ENCODE assay signal across 1 cellular context in the genomic region with DNA sequence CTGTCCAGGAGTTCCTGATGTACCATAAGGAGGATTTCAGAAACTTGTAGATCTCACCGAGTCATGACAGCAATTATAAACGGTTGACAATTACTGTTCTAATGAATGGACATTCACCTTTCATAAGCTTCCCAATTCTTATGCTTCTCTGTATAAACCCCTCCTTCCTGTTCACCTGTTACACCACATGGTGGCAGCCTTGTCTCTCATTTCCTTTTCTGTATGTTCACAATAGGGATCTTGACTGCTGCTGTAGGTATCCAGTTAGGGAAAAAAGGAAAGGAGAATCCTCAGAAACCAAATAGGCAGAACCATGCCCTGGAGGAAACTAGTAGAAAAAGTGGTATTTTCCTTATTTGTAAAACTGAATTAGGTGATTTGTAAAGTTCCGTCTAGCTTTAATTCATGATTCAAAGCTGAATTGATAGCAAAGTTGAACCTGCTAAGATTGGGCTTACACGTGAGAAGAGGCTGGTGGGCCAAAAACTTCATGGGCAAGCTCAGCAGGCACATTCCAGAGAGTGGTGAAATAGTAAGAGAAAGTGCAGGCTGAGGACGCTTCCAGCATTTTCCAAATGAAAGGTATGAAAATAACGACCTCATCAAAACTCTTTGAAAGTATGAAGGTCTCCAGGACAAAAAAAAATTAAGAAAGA.
A peak's percentile ranks its signal among the peaks of the same experiment; 100 is the strongest.
TF ChIP-seq lines count a peak whose summit lies in the region.

No MANE protein-coding gene starts in this region.

TF ChIP-seq in HepG2, 621 proteins besides CTCF, POLR2A, EP300 and RAD21 (continues in another document):
- TF ChIP-seq ZNF614 (CRISPR knock-in tag; IDR thresholded peaks at IDR 0.05; ENCODE audit: borderline replicate concordance) (peak; percentile 56; the same call in 1 of the 2 replicates), HMGXB4 (CRISPR knock-in tag; IDR thresholded peaks at IDR 0.05; ENCODE audit: borderline replicate concordance in 1 of 2, low read depth in 1 of 2) (peak in 1 of 2 experiments; percentile 36; a peak in 1 of 4 replicates), BCL6 (CRISPR knock-in tag; IDR thresholded peaks at IDR 0.05) (peak; percentile 26; the same call in 1 of the 2 replicates), KLF16 (CRISPR knock-in tag; IDR thresholded peaks at IDR 0.05) (peak in 1 of 2 experiments; percentile 48; a peak in 1 of 4 replicates), PPARG (CRISPR knock-in tag; conservative IDR thresholded peaks at IDR 0.05) (0 out of 2 replicates have a peak, but pooled peaks have one; percentile 19), GABPA (IDR thresholded peaks at IDR 0.05; ENCODE audit: low read depth, low read length) (no peak), GABPA (CRISPR knock-in tag; IDR thresholded peaks at IDR 0.05; ENCODE audit: low read depth) (0 out of 2 replicates have a peak, but pooled peaks have one; percentile 10), MIXL1 (CRISPR knock-in tag; IDR thresholded peaks at IDR 0.05) (peak; percentile 76), SOX13 (IDR thresholded peaks at IDR 0.05) (no peak), SOX13 (CRISPR knock-in tag; conservative IDR thresholded peaks at IDR 0.05 in 1 of 2, IDR thresholded peaks at IDR 0.05 in 1 of 2) (0 out of 4 replicates have a peak, but pooled peaks of 1 of the 2 experiments have one; percentile 11), ZFP36 (IDR thresholded peaks at IDR 0.05; ENCODE audit: borderline replicate concordance, low read depth, low read length, partially characterized antibody) (peak; percentile 58), NFYC (CRISPR knock-in tag; IDR thresholded peaks at IDR 0.05) (peak; percentile 28; the same call in 1 of the 2 replicates), JARID2 (CRISPR knock-in tag; IDR thresholded peaks at IDR 0.05; ENCODE audit: insufficient replicate concordance) (peak; percentile 68), HMG20B (CRISPR knock-in tag; conservative IDR thresholded peaks at IDR 0.05) (0 out of 2 replicates have a peak, but pooled peaks have one; percentile 24), ZGPAT (CRISPR knock-in tag; IDR thresholded peaks at IDR 0.05) (peak; percentile 34; the same call in 1 of the 2 replicates), PRDM10 (CRISPR knock-in tag; IDR thresholded peaks at IDR 0.05; ENCODE audit: low read depth) (no peak), CBFB (CRISPR knock-in tag; IDR thresholded peaks at IDR 0.05) (no peak), STAG1 (CRISPR knock-in tag; IDR thresholded peaks at IDR 0.05) (peak; percentile 97), CHCHD3 (CRISPR knock-in tag; IDR thresholded peaks at IDR 0.05) (no peak), TP53 (CRISPR knock-in tag; conservative IDR thresholded peaks at IDR 0.05) (no peak), POLR2AphosphoS5 (IDR thresholded peaks at IDR 0.05; ENCODE audit: low read depth, low read length) (no peak), RARA (CRISPR knock-in tag; IDR thresholded peaks at IDR 0.05) (0 out of 2 replicates have a peak, but pooled peaks have one; percentile 6), REPIN1 (CRISPR knock-in tag; IDR thresholded peaks at IDR 0.05; ENCODE audit: borderline replicate concordance, low read depth) (0 out of 2 replicates have a peak, but pooled peaks have one; percentile 6), TOE1 (CRISPR knock-in tag; IDR thresholded peaks at IDR 0.05) (0 out of 2 replicates have a peak, but pooled peaks have one; percentile 35), ZNF782 (CRISPR knock-in tag; IDR thresholded peaks at IDR 0.05; ENCODE audit: borderline replicate concordance) (no peak), ZKSCAN8 (CRISPR knock-in tag; IDR thresholded peaks at IDR 0.05; ENCODE audit: borderline replicate concordance) (peak; percentile 58; the same call in 1 of the 2 replicates), THAP11 (CRISPR knock-in tag; IDR thresholded peaks at IDR 0.05) (peak; percentile 35; the same call in 1 of the 2 replicates), NFE2 (CRISPR knock-in tag; IDR thresholded peaks at IDR 0.05) (no peak), KLF6 (CRISPR knock-in tag; IDR thresholded peaks at IDR 0.05) (0 out of 2 replicates have a peak, but pooled peaks have one; percentile 44), ZNF331 (CRISPR knock-in tag; IDR thresholded peaks at IDR 0.05) (peak; percentile 50; the same call in 1 of the 2 replicates), ZBTB25 (CRISPR knock-in tag; IDR thresholded peaks at IDR 0.05) (peak; percentile 57; the same call in 1 of the 2 replicates), GATAD1 (CRISPR knock-in tag; IDR thresholded peaks at IDR 0.05) (0 out of 2 replicates have a peak, but pooled peaks have one; percentile 27)
- TF ChIP-seq, protein P1, sequence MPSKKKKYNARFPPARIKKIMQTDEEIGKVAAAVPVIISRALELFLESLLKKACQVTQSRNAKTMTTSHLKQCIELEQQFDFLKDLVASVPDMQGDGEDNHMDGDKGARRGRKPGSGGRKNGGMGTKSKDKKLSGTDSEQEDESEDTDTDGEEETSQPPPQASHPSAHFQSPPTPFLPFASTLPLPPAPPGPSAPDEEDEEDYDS (CRISPR knock-in tag; IDR thresholded peaks at IDR 0.05): peak; percentile 28; the same call in 1 of the 2 replicates
- TF ChIP-seq, protein P2, sequence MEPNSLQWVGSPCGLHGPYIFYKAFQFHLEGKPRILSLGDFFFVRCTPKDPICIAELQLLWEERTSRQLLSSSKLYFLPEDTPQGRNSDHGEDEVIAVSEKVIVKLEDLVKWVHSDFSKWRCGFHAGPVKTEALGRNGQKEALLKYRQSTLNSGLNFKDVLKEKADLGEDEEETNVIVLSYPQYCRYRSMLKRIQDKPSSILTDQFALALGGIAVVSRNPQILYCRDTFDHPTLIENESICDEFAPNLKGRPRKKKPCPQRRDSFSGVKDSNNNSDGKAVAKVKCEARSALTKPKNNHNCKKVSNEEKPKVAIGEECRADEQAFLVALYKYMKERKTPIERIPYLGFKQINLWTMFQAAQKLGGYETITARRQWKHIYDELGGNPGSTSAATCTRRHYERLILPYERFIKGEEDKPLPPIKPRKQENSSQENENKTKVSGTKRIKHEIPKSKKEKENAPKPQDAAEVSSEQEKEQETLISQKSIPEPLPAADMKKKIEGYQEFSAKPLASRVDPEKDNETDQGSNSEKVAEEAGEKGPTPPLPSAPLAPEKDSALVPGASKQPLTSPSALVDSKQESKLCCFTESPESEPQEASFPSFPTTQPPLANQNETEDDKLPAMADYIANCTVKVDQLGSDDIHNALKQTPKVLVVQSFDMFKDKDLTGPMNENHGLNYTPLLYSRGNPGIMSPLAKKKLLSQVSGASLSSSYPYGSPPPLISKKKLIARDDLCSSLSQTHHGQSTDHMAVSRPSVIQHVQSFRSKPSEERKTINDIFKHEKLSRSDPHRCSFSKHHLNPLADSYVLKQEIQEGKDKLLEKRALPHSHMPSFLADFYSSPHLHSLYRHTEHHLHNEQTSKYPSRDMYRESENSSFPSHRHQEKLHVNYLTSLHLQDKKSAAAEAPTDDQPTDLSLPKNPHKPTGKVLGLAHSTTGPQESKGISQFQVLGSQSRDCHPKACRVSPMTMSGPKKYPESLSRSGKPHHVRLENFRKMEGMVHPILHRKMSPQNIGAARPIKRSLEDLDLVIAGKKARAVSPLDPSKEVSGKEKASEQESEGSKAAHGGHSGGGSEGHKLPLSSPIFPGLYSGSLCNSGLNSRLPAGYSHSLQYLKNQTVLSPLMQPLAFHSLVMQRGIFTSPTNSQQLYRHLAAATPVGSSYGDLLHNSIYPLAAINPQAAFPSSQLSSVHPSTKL (CRISPR knock-in tag; IDR thresholded peaks at IDR 0.05): peak; percentile 29; the same call in 1 of the 2 replicates
- TF ChIP-seq, protein P3, sequence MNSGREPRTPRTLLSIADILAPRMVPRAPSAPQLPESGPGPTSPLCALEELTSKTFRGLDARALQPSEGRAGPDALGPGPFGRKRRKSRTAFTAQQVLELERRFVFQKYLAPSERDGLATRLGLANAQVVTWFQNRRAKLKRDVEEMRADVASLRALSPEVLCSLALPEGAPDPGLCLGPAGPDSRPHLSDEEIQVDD (CRISPR knock-in tag; IDR thresholded peaks at IDR 0.05; ENCODE audit: borderline replicate concordance): no peak
- TF ChIP-seq, protein P4, sequence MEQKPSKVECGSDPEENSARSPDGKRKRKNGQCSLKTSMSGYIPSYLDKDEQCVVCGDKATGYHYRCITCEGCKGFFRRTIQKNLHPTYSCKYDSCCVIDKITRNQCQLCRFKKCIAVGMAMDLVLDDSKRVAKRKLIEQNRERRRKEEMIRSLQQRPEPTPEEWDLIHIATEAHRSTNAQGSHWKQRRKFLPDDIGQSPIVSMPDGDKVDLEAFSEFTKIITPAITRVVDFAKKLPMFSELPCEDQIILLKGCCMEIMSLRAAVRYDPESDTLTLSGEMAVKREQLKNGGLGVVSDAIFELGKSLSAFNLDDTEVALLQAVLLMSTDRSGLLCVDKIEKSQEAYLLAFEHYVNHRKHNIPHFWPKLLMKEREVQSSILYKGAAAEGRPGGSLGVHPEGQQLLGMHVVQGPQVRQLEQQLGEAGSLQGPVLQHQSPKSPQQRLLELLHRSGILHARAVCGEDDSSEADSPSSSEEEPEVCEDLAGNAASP (CRISPR knock-in tag; IDR thresholded peaks at IDR 0.05; ENCODE audit: borderline replicate concordance): peak; percentile 44; the same call in 1 of the 2 replicates
